Comparison of ENCODE assay signal across 8 cellular contexts in genomic region chr5:135190345-135191083, GRCh38.
DNase-seq lines count a peak whose midpoint lies in the region; FAIRE-seq and TF ChIP-seq lines count a peak whose summit lies in the region.

No MANE protein-coding gene starts in this region.

- H3K27ac Mint-ChIP-seq in activated CD4-positive, alpha-beta T cell treated with anti-CD3 and anti-CD28 coated beads, Interleukin-2, amount 10 ng/mL, durations not matched to agents 24 days and 14 days: no peak overlapping the region

- H3K36me3 Mint-ChIP-seq in activated CD4-positive, alpha-beta T cell treated with anti-CD3 and anti-CD28 coated beads, Interleukin-2, amount 10 ng/mL, durations not matched to agents 24 days and 14 days (ENCODE audit: low read depth): no peaks in the 10 kb centered on the region

- peaks cover 66% of the 10 kb centered on the region for H3K27me3 Mint-ChIP-seq in activated CD4-positive, alpha-beta T cell treated with anti-CD3 and anti-CD28 coated beads, Interleukin-2, amount 10 ng/mL, durations not matched to agents 24 days and 14 days

- TF ChIP-seq CTCF in hepatocyte (IDR thresholded peaks at IDR 0.05; ENCODE audit: poor library complexity) (no peak), spleen (IDR thresholded peaks at IDR 0.05 in 8 of 11, conservative IDR thresholded peaks at IDR 0.05 in 3 of 11) (no peak)

- H3K9me2 ChIP-seq in hepatocyte (replicated peaks; ENCODE audit: insufficient read depth): no peaks in the 10 kb centered on the region

- H4K20me1 ChIP-seq in hepatocyte (ENCODE audit: insufficient read depth, poor library complexity, severe bottlenecking): no peaks in the 10 kb centered on the region

- intact Hi-C loops in activated CD4-positive, alpha-beta T cell treated with anti-CD3 and anti-CD28 coated beads, Interleukin-2, amount 10 ng/mL, durations not matched to agents 24 days and 14 days (cut with micrococcal nuclease): loop anchor here (2.0 to 5.0 kb wide), 4 partner anchors 142 to 453 kb away; partner anchors contain the start of gene CAMLG
- intact Hi-C loops in spleen (cut with DNase I; ENCODE audit: low total_unique reads): loop anchor here (5.0 kb wide), 1 partner anchor 273 kb away; no protein-coding TSS in a partner anchor

- no peak for DNase-seq in activated CD4-positive, alpha-beta T cell treated with anti-CD3 and anti-CD28 coated beads, Interleukin-2, amount 10 ng/mL, durations not matched to agents 24 days and 14 days
- no peak for DNase-seq in activated CD4-positive, alpha-beta T cell treated with anti-CD3 and anti-CD28 coated beads, Interleukin-2, amount 50 U/mL, for 4 hours
- peak; percentile 61 for DNase-seq in SW480 (ENCODE audit: low spot score)
- no peak for DNase-seq in hepatocyte (ENCODE audit: low spot score)
- DNase-seq in spleen: no peak
- no peak for DNase-seq in NCI-H345 (lab: John Stamatoyannopoulos, UW)
- no peak for DNase-seq in RCC 7860 (ENCODE audit: low spot score)
- no peak for DNase-seq in NCI-H2107 treated with DMSO at 0.1 percent for 48 hours (lab: John Stamatoyannopoulos, UW; ENCODE audit: unreplicated experiment)

- peaks cover 7% of the 10 kb centered on the region for H3K79me2 ChIP-seq in hepatocyte

- H3K4me3 ChIP-seq in hepatocyte (no peak overlapping the region), spleen (peak overlapping the region in 7 of 8 donors; percentile 5 to 70 (median 37))

- H3K4me1 ChIP-seq in hepatocyte (ENCODE audit: insufficient read depth) (peaks cover 34% of the 10 kb centered on the region), spleen (peaks cover 0 to 19% (median 11%) of the 10 kb centered on the region in 6 donors)

- no peaks in the 10 kb centered on the region for H3K9me3 ChIP-seq in hepatocyte (ENCODE audit: low read depth)
- H3K9me3 ChIP-seq in spleen: no peaks in the 10 kb centered on the region

- no peaks in the 10 kb centered on the region for H3K9me3 Mint-ChIP-seq in activated CD4-positive, alpha-beta T cell treated with anti-CD3 and anti-CD28 coated beads, Interleukin-2, amount 10 ng/mL, durations not matched to agents 24 days and 14 days

- H3K27me3 ChIP-seq in hepatocyte (peaks cover 5% of the 10 kb centered on the region), spleen (replicated peaks in 1 of 7) (peaks cover 0 to 57% (median 36%) of the 10 kb centered on the region in 7 donors)

- H3K36me3 ChIP-seq in hepatocyte (replicated peaks; ENCODE audit: insufficient read depth, low read depth): no peaks in the 10 kb centered on the region
- no peaks in the 10 kb centered on the region for H3K36me3 ChIP-seq in spleen

- no peak for TF ChIP-seq POLR2A in spleen (IDR thresholded peaks at IDR 0.05)

- H3K27ac ChIP-seq in hepatocyte (peak overlapping the region; percentile 66), spleen (no peak overlapping the region)

- peak overlapping the region; percentile 43 for H3K4me3 Mint-ChIP-seq in activated CD4-positive, alpha-beta T cell treated with anti-CD3 and anti-CD28 coated beads, Interleukin-2, amount 10 ng/mL, durations not matched to agents 24 days and 14 days

- peak overlapping the region; percentile 96 for H3K4me2 ChIP-seq in hepatocyte

- no peak for FAIRE-seq in RCC 7860 (lab: Jason Lieb, UNC)

- WGBS in hepatocyte (ENCODE audit: low lambda C conversion rate, missing lambda C conversion rate): 58% methylated on average over 23 of the region's 23 CpGs
- 64 to 72% (median 67%) methylated on average over 23 of the region's 23 CpGs for WGBS in spleen, 5 donors

- no peaks in the 10 kb centered on the region for H3K4me1 Mint-ChIP-seq in activated CD4-positive, alpha-beta T cell treated with anti-CD3 and anti-CD28 coated beads, Interleukin-2, amount 10 ng/mL, durations not matched to agents 24 days and 14 days

- H2AFZ ChIP-seq in hepatocyte: peak overlapping the region; percentile 83
